Comparison of ENCODE assay signal across 19 cellular contexts in the genomic region with DNA sequence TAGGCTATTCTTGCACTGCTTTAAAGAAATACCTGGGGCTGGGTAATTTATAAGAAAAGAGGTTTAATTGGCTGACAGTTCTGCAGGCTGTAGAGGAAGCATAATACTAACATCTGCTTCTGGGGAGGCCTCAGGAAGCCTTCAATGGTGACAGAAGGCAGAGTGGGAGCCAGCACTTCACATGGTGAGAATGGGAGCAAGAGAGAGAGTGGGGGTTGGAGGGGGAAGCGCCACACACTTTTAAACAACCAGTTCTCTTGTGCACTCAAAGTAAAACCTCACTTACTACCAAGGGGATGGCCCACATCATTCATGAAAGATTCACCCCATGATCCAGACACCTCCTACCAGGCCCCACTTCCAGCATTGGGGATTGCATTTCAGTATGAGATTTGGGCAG.
DNase-seq lines count a peak whose midpoint lies in the region; ATAC-seq and TF ChIP-seq lines count a peak whose summit lies in the region.
"Had no signal": no experiment of that assay in that cellular context is flagged by ENCODE, and none has a peak within 500 bp of the region (broad histone marks: within the 10 kb centered on the region; RNA-seq: fewer than 3 reads in every experiment).

No MANE protein-coding gene starts in this region.

- CTCF ChIA-PET in RWPE1 (lab: Yijun Ruan, JAX) (no interaction called here), Caco-2 (lab: Charles Lee) (no interaction called here)

- H3K27me3 Mint-ChIP-seq in Caco-2 (ENCODE audit: insufficient read depth, unreplicated experiment), result peaks cover 3% of the 10 kb centered on the region

- H3K36me3 ChIP-seq in Caco-2 (ENCODE audit: control insufficient read depth, insufficient read depth, low read length), result no peaks in the 10 kb centered on the region
- H3K36me3 ChIP-seq: BE2C, Peyer's patch had no signal

- no peaks in the 10 kb centered on the region for H3K4me1 Mint-ChIP-seq in Caco-2 (ENCODE audit: low read depth, unreplicated experiment)

- DNase-seq in Right ventricle myocardium inferior (ENCODE audit: missing footprints) (peak; percentile 37), left cardiac atrium (no peak), NCI-H524 treated with DMSO at 0.1 percent for 48 hours (lab: John Stamatoyannopoulos, UW) (peak; percentile 29), mesenteric fat pad (ENCODE audit: low spot score) (peak; percentile 26), RWPE1 (ENCODE audit: low spot score) (no peak), Caco-2 (no peak)
- DNase-seq: BE2C, DMS153, NCI-H187 treated with DMSO at 0.1 percent for 48 hours, NCI-H2107, NCI-H2227 treated with DMSO at 0.1 percent for 48 hours, NCI-H510A, NCI-H82, Peyer's patch, Right ventricle myocardium superior had no signal

- intact Hi-C loops in Right ventricle myocardium inferior (cut with DNase I), result no loop called here
- intact Hi-C loops in left cardiac atrium (cut with DNase I), result no loop called here
- intact Hi-C loops in Caco-2 (cut with micrococcal nuclease; ENCODE audit: unreplicated experiment), result no loop called here

- no peak overlapping the region for H3K4me3 ChIP-seq in Caco-2 (ENCODE audit: low read depth, low read length)
- H3K4me3 ChIP-seq: Peyer's patch had no signal

- H3K27ac Mint-ChIP-seq in Caco-2 (ENCODE audit: unreplicated experiment), result no peak overlapping the region
- H3K27ac Mint-ChIP-seq: T-helper 1 cell treated with Interleukin-12 subunit alpha and Interleukin-12 subunit beta and Interleukin-4 antibody, amounts not matched to agents 30 μg/mL and 1 μg/mL, for 36 hours had no signal

- no peak for ATAC-seq in Right ventricle myocardium inferior
- ATAC-seq in left cardiac atrium, result no peak
- ATAC-seq in HG03139 (IDR thresholded peaks at IDR 0.05; ENCODE audit: unreplicated experiment), result no peak
- ATAC-seq: HCT116 had no signal

- H3K4me1 ChIP-seq in Caco-2, result no peaks in the 10 kb centered on the region
- H3K4me1 ChIP-seq: Peyer's patch had no signal

- H3K4me3 Mint-ChIP-seq in Caco-2 (ENCODE audit: unreplicated experiment), result no peak overlapping the region
- H3K4me3 Mint-ChIP-seq: T-helper 1 cell treated with Interleukin-12 subunit alpha and Interleukin-12 subunit beta and Interleukin-4 antibody, amounts not matched to agents 30 μg/mL and 1 μg/mL, for 36 hours had no signal

- POLR2A ChIA-PET in RWPE1 (lab: Yijun Ruan, JAX; ENCODE audit: low non-redundant PET) (no interaction called here), Caco-2 (lab: Charles Lee) (no interaction called here)

- no peaks in the 10 kb centered on the region for H3K27me3 ChIP-seq in Caco-2 (replicated peaks; ENCODE audit: control insufficient read depth, insufficient read depth, low read length)
- H3K27me3 ChIP-seq: BE2C, Peyer's patch had no signal

- peaks cover 8% of the 10 kb centered on the region for H3K9me3 Mint-ChIP-seq in Caco-2 (ENCODE audit: unreplicated experiment)
- H3K9me3 Mint-ChIP-seq: T-helper 1 cell treated with Interleukin-12 subunit alpha and Interleukin-12 subunit beta and Interleukin-4 antibody, amounts not matched to agents 30 μg/mL and 1 μg/mL, for 36 hours had no signal

- TF ChIP-seq CTCF in RWPE1 (conservative IDR thresholded peaks at IDR 0.05; ENCODE audit: low read depth), result no peak
- TF ChIP-seq CTCF in Caco-2 (IDR thresholded peaks at IDR 0.05; ENCODE audit: insufficient read depth in 1 of 2, low read depth in 1 of 2, low read length in 1 of 2, severe bottlenecking in 1 of 2, unreplicated experiment in 1 of 2), result no peak

- H3K27ac ChIP-seq in RWPE1, result no peak overlapping the region
- H3K27ac ChIP-seq: KMS-11, Peyer's patch had no signal

- no peaks in the 10 kb centered on the region for H3K9me3 ChIP-seq in Caco-2
- H3K9me3 ChIP-seq: Peyer's patch had no signal

- BruUV-seq in Caco-2 (replicated peaks; lab: Mats Ljungman, UMichigan), result no TSS peak

- no peaks in the 10 kb centered on the region for H3K36me3 Mint-ChIP-seq in Caco-2 (ENCODE audit: insufficient read depth, unreplicated experiment)

Comparison
In these comparisons a context has a peak if more than half of its experiments do, and no peak if none do; other contexts are left out.
1. DNase-seq: peak in Right ventricle myocardium inferior (single experiment), NCI-H524 treated with DMSO at 0.1 percent for 48 hours (single experiment) and mesenteric fat pad (single experiment); none in left cardiac atrium (single experiment), RWPE1 (single experiment) and Caco-2 (0 of 2).